Comparison of ENCODE assay signal across 1 cellular context in the genomic region with DNA sequence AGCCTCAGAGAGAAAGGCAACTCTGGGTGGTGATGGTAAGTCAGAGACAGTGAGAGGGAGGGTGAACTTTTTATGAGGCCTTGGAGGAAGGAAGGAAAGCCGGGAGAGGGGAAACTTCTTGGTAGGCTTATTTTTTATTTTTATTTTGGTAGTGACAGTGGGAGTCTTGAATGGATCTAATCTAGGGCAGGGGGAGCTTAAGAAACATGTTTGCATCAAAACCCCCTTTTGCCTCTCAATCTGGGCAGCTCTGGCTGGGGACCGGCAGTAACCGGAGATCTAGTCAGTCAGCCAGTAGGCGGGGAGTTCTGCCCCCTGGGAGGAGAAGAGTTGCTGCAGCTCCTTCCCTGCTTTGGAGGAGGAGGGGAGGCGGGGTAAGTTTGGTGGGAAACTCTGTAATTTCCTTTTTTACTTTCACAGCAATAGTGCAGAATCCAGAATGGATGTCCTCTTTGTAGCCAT.
TF ChIP-seq lines count a peak whose summit lies in the region.

A gene (plus strand): TSS at position 412 of the 462 bp plus-strand sequence. CDS start 28 bp downstream, at position 440.

TF ChIP-seq in neural cell, 6 proteins besides CTCF, POLR2A, EP300 and RAD21 (continued from another document):
- TF ChIP-seq, protein P1, sequence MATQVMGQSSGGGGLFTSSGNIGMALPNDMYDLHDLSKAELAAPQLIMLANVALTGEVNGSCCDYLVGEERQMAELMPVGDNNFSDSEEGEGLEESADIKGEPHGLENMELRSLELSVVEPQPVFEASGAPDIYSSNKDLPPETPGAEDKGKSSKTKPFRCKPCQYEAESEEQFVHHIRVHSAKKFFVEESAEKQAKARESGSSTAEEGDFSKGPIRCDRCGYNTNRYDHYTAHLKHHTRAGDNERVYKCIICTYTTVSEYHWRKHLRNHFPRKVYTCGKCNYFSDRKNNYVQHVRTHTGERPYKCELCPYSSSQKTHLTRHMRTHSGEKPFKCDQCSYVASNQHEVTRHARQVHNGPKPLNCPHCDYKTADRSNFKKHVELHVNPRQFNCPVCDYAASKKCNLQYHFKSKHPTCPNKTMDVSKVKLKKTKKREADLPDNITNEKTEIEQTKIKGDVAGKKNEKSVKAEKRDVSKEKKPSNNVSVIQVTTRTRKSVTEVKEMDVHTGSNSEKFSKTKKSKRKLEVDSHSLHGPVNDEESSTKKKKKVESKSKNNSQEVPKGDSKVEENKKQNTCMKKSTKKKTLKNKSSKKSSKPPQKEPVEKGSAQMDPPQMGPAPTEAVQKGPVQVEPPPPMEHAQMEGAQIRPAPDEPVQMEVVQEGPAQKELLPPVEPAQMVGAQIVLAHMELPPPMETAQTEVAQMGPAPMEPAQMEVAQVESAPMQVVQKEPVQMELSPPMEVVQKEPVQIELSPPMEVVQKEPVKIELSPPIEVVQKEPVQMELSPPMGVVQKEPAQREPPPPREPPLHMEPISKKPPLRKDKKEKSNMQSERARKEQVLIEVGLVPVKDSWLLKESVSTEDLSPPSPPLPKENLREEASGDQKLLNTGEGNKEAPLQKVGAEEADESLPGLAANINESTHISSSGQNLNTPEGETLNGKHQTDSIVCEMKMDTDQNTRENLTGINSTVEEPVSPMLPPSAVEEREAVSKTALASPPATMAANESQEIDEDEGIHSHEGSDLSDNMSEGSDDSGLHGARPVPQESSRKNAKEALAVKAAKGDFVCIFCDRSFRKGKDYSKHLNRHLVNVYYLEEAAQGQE (IDR thresholded peaks at IDR 0.05; ENCODE audit: borderline replicate concordance), result no peak
- no peak for TF ChIP-seq SMC3 (conservative IDR thresholded peaks at IDR 0.05; ENCODE audit: poor library complexity)
- TF ChIP-seq TAF1 (IDR thresholded peaks at IDR 0.05; ENCODE audit: low read depth), result no peak
